Comparison of ENCODE assay signal across 24 cellular contexts in genomic region chr6:153085239-153085638, GRCh38. TPM values are rescaled to one million over a fixed set of nuclear protein-coding genes. Genes with fewer than 3 reads are reported as not detected.
"Had no signal": no experiment of that assay in that cellular context is flagged by ENCODE, and none has a peak within 500 bp of the region (broad histone marks: within the 10 kb centered on the region; RNA-seq: fewer than 3 reads in every experiment).

No MANE protein-coding gene starts in this region.

- H3K4me3 ChIP-seq: coronary artery, left ventricle myocardium inferior, ovary, prostate gland, right atrium auricular region, skin epidermis, thyroid gland, upper lobe of right lung had no signal

- FAIRE-seq: bronchial epithelial cell had no signal

- H3K4me1 ChIP-seq: left ventricle myocardium inferior, prostate gland, right atrium auricular region, thyroid gland, upper lobe of right lung had no signal

- H3K27me3 ChIP-seq: ovary, right atrium auricular region, thyroid gland, upper lobe of right lung had no signal

- DNase-seq: activated CD4-positive, alpha-beta T cell treated with anti-CD3 and anti-CD28 coated beads, Interleukin-2, amount 10 ng/mL, durations not matched to agents 7 days and 5 days; activated CD4-positive, CD25-positive, alpha-beta regulatory T cell treated with anti-CD3 and anti-CD28 coated beads, Interleukin-2, amount 50 U/mL, for 72 hours; activated CD8-positive, alpha-beta T cell treated with anti-CD3 and anti-CD28 coated beads, Interleukin-2, amount 10 ng/mL, durations not matched to agents 7 days and 5 days; activated T-cell treated with anti-CD3 and anti-CD28 coated beads, Interleukin-2, amount 50 U/mL, for 1 hour; endodermal cell; immature natural killer cell; left ventricle myocardium inferior; mammary epithelial cell; midbrain; ovary; stimulated activated CD4-positive, alpha-beta T cell treated with anti-CD3 and anti-CD28 coated beads, Interleukin-15, amount 100 ng/mL, for 24 hours; stimulated activated naive CD4-positive, alpha-beta T cell treated with Interleukin-2 at 50 U/mL for 16 hours; thyroid gland; upper lobe of right lung had no signal

- H3K36me3 ChIP-seq: left ventricle myocardium inferior, ovary, prostate gland, right atrium auricular region, thyroid gland, upper lobe of right lung had no signal

- H3K27ac ChIP-seq: coronary artery, epithelial cell of prostate, left ventricle myocardium inferior, ovary, prostate gland, right atrium auricular region, skin epidermis, thyroid gland, upper lobe of right lung, VCaP had no signal

- ATAC-seq: activated CD8-positive, alpha-beta T cell treated with anti-CD3 and anti-CD28 coated beads, Interleukin-2, amount 10 ng/mL, durations not matched to agents 7 days and 5 days; activated T-helper 17 cell treated with anti-CD3 and anti-CD28 coated beads, Interleukin-2, amount 50 U/mL, for 72 hours; natural killer cell treated with Interleukin-12 subunit alpha and Interleukin-12 subunit beta and Interleukin-15 and Interleukin-18, amount 100 ng/mL, for 72 hours; upper lobe of right lung had no signal

- H3K9me3 ChIP-seq: left ventricle myocardium inferior, ovary, prostate gland, right atrium auricular region, thyroid gland, upper lobe of right lung had no signal

RNA-seq across cellular contexts. Expression of gene RGS17, which starts 45.8 kb away (rescaled TPM):
- total RNA-seq: activated CD4-positive, alpha-beta T cell treated with anti-CD3 and anti-CD28 coated beads, Interleukin-2, amount 10 ng/mL, durations not matched to agents 7 days and 5 days; activated CD8-positive, alpha-beta T cell treated with anti-CD3 and anti-CD28 coated beads, Interleukin-2, amount 10 ng/mL, durations not matched to agents 7 days and 5 days; activated naive CD4-positive, alpha-beta T cell treated with anti-CD3 and anti-CD28 coated beads, Interleukin-2, amount 50 U/mL, for 72 hours had no signal
